Comparison of ENCODE assay signal across 1 cellular context in genomic region chr14:99683619-99684355, GRCh38.
TF ChIP-seq lines count a peak whose summit lies in the region.

CYP46A1 (plus strand) TSS chr14:99684298; CDS start chr14:99684418, 120 bp downstream.

TF ChIP-seq in HEK293, 187 proteins besides CTCF, POLR2A, EP300 and RAD21 (continued from another document and continues in another):
- no peak for TF ChIP-seq ZNF16 (tag by site-specific recombination; IDR thresholded peaks at IDR 0.05; ENCODE audit: low read depth)
- no peak for TF ChIP-seq PRDM2 (tag by site-specific recombination; IDR thresholded peaks at IDR 0.05; ENCODE audit: borderline replicate concordance)
- no peak for TF ChIP-seq ZBTB49 (tag by site-specific recombination; IDR thresholded peaks at IDR 0.05; ENCODE audit: low read depth)
- TF ChIP-seq ZNF548 (tag by site-specific recombination; IDR thresholded peaks at IDR 0.05), result no peak
- TF ChIP-seq ZNF701 (tag by site-specific recombination; IDR thresholded peaks at IDR 0.05), result no peak
- no peak for TF ChIP-seq ZNF24 (tag by site-specific recombination; IDR thresholded peaks at IDR 0.05)
- no peak for TF ChIP-seq ZNF302 (tag by site-specific recombination; IDR thresholded peaks at IDR 0.05; ENCODE audit: low read depth)
- TF ChIP-seq ZEB2 (tag by site-specific recombination; IDR thresholded peaks at IDR 0.05), result peak; percentile 40
- TF ChIP-seq ZNF394 (tag by site-specific recombination; IDR thresholded peaks at IDR 0.05; ENCODE audit: borderline replicate concordance), result 0 out of 2 replicates have a peak, but pooled peaks have one; percentile 16
- TF ChIP-seq ZNF660 (tag by site-specific recombination; IDR thresholded peaks at IDR 0.05), result peak; percentile 15; the same call in 1 of the 2 replicates
- no peak for TF ChIP-seq REPIN1 (tag by site-specific recombination; IDR thresholded peaks at IDR 0.05; ENCODE audit: low read depth)
- no peak for TF ChIP-seq ZNF624 (tag by site-specific recombination; IDR thresholded peaks at IDR 0.05)
- peak; percentile 42; the same call in 1 of the 2 replicates for TF ChIP-seq ZNF639 (tag by site-specific recombination; IDR thresholded peaks at IDR 0.05)
- 0 out of 2 replicates have a peak, but pooled peaks have one; percentile 11 for TF ChIP-seq ZNF391 (tag by site-specific recombination; IDR thresholded peaks at IDR 0.05; ENCODE audit: borderline replicate concordance, low read depth)
- TF ChIP-seq ZNF202 (tag by site-specific recombination; IDR thresholded peaks at IDR 0.05; ENCODE audit: borderline replicate concordance), result no peak
- TF ChIP-seq ZNF600 (tag by site-specific recombination; IDR thresholded peaks at IDR 0.05), result peak; percentile 82
- no peak for TF ChIP-seq MEIS1 (CRISPR knock-in tag; IDR thresholded peaks at IDR 0.05; ENCODE audit: borderline replicate concordance)
- peak; percentile 66 for TF ChIP-seq KLF16 (tag by site-specific recombination; IDR thresholded peaks at IDR 0.05)
- TF ChIP-seq ZNF645 (tag by site-specific recombination; IDR thresholded peaks at IDR 0.05), result no peak
- peak; percentile 28; the same call in 1 of the 2 replicates for TF ChIP-seq ZNF843 (tag by site-specific recombination; IDR thresholded peaks at IDR 0.05)
- TF ChIP-seq ZBTB17 (tag by site-specific recombination; IDR thresholded peaks at IDR 0.05), result peak; percentile 61
- TF ChIP-seq ZNF777 (tag by site-specific recombination; IDR thresholded peaks at IDR 0.05; ENCODE audit: borderline replicate concordance), result peak; percentile 42; the same call in 1 of the 2 replicates
- no peak for TF ChIP-seq HOXA7 (CRISPR knock-in tag; IDR thresholded peaks at IDR 0.05; ENCODE audit: borderline replicate concordance)
- peak; percentile 66 for TF ChIP-seq ZBTB26 (tag by site-specific recombination; optimal IDR thresholded peaks at IDR 0.05)
- TF ChIP-seq ZNF335 (tag by site-specific recombination; conservative IDR thresholded peaks at IDR 0.05), result peak; percentile 87
- no peak for TF ChIP-seq ZNF658 (tag by site-specific recombination; IDR thresholded peaks at IDR 0.05)
- no peak; the same call in 1 of the 2 replicates for TF ChIP-seq KLF1 (tag by site-specific recombination; IDR thresholded peaks at IDR 0.05)
- TF ChIP-seq GLIS2 (tag by site-specific recombination; IDR thresholded peaks at IDR 0.05), result no peak
- no peak; the same call in 1 of the 2 replicates for TF ChIP-seq KLF9 (tag by site-specific recombination; IDR thresholded peaks at IDR 0.05; ENCODE audit: low read depth)
- TF ChIP-seq ZNF610 (tag by site-specific recombination; IDR thresholded peaks at IDR 0.05; ENCODE audit: borderline replicate concordance), result 0 out of 2 replicates have a peak, but pooled peaks have one; percentile 53
- peak; percentile 81 for TF ChIP-seq ZBTB11 (tag by site-specific recombination; conservative IDR thresholded peaks at IDR 0.05; ENCODE audit: low read depth)
- TF ChIP-seq PRDM4 (tag by site-specific recombination; IDR thresholded peaks at IDR 0.05), result no peak
- 0 out of 2 replicates have a peak, but pooled peaks have one; percentile 7 for TF ChIP-seq ZNF768 (tag by site-specific recombination; IDR thresholded peaks at IDR 0.05)
- peak; percentile 92 for TF ChIP-seq ZBTB10 (tag by site-specific recombination; IDR thresholded peaks at IDR 0.05)
- no peak for TF ChIP-seq YY2 (tag by site-specific recombination; IDR thresholded peaks at IDR 0.05)
- TF ChIP-seq ZBTB20 (tag by site-specific recombination; IDR thresholded peaks at IDR 0.05), result peak; percentile 70
- TF ChIP-seq ZNF623 (tag by site-specific recombination; IDR thresholded peaks at IDR 0.05), result no peak
